Comparison of ENCODE assay signal across 26 cellular contexts in the genomic region with DNA sequence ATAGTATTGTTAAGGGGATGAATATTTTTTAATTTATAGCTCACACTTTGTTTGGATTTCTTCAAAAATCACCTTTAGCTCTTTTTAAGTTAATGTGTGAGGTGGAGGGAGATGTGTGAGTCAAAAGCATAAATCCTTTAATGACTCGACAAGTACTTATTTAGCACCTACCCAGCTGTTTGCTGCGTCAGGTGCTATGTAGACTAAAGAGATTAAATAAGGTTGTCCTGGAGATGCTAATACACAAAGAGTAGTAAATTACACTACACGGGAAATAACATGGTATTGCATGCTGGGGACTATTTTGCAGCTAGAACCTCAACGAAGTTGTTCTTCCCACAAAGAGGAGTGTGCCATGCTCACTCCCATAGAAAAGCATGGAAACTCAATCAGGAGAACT.
A peak's percentile ranks its signal among the peaks of the same experiment; 100 is the strongest.
DNase-seq lines count a peak whose midpoint lies in the region; ATAC-seq and TF ChIP-seq lines count a peak whose summit lies in the region.
"Had no signal": no experiment of that assay in that cellular context is flagged by ENCODE, and none has a peak within 500 bp of the region (broad histone marks: within the 10 kb centered on the region; RNA-seq: fewer than 3 reads in every experiment).

No MANE protein-coding gene starts in this region.

- H3K79me2 ChIP-seq in smooth muscle cell (ENCODE audit: low read depth) = no peaks in the 10 kb centered on the region

- DNase-seq in NCI-H82 treated with DMSO at 0.1 percent for 48 hours (lab: John Stamatoyannopoulos, UW; ENCODE audit: unreplicated experiment) = peak; percentile 14
- DNase-seq in retinal pigment epithelial cell (ENCODE audit: low read depth) = peak; percentile 76
- DNase-seq in smooth muscle cell (lab: John Stamatoyannopoulos, UW; ENCODE audit: unreplicated experiment) = no peak
- no peak for DNase-seq in COLO829 (ENCODE audit: low spot score)
- DNase-seq: activated CD8-positive, alpha-beta T cell treated with anti-CD3 and anti-CD28 coated beads, Interleukin-2, amount 10 ng/mL, durations not matched to agents 7 days and 5 days; activated naive CD4-positive, alpha-beta T cell treated with Interleukin-2 at 50 U/mL for 16 hours; activated T-cell treated with anti-CD3 and anti-CD28 coated beads, Interleukin-2, amount 50 U/mL, for 1 hour; CD8-positive, alpha-beta memory T cell; DMS79 treated with DMSO at 0.1 percent for 48 hours; heart left ventricle; left ventricle myocardium inferior; NCI-H1092; NCI-H2107; NCI-H510A treated with DMSO at 0.1 percent for 48 hours; ovary; PC-3; right cardiac atrium; SIG-M5; stomach; transverse colon had no signal

- TF ChIP-seq CTCF in retinal pigment epithelial cell (conservative IDR thresholded peaks at IDR 0.05; ENCODE audit: low read depth, low read length) = no peak
- TF ChIP-seq CTCF in smooth muscle cell (IDR thresholded peaks at IDR 0.05; ENCODE audit: borderline replicate concordance, insufficient read depth, poor library complexity, severe bottlenecking) = no peak

- H3K4me2 ChIP-seq in smooth muscle cell = no peak overlapping the region

- no peaks in the 10 kb centered on the region for H3K9me3 ChIP-seq in smooth muscle cell (replicated peaks; ENCODE audit: low read depth)
- H3K9me3 ChIP-seq: HAP-1, ovary, transverse colon had no signal

- H3K27ac ChIP-seq in smooth muscle cell (ENCODE audit: low read depth) = no peak overlapping the region
- H3K27ac ChIP-seq: cardiac muscle cell, heart left ventricle, left ventricle myocardium inferior, ovary, stomach, transverse colon had no signal

- H3K4me3 ChIP-seq in retinal pigment epithelial cell (ENCODE audit: low read length) (no peak overlapping the region), smooth muscle cell (no peak overlapping the region)
- H3K4me3 ChIP-seq: cardiac muscle cell, HAP-1, heart left ventricle, left ventricle myocardium inferior, ovary, stomach, transverse colon had no signal

- H3K9ac ChIP-seq in smooth muscle cell (ENCODE audit: low read depth) = no peak overlapping the region

- peaks cover 8% of the 10 kb centered on the region for H3K27me3 ChIP-seq in smooth muscle cell (ENCODE audit: low read depth)
- H3K27me3 ChIP-seq: cardiac muscle cell, ovary, stomach, transverse colon had no signal

- WGBS in smooth muscle cell (ENCODE audit: low lambda C conversion rate) = 79% methylated on average over 4 of the region's 4 CpGs

- H4K20me1 ChIP-seq in smooth muscle cell (ENCODE audit: low read depth) = no peaks in the 10 kb centered on the region

- H2AFZ ChIP-seq in smooth muscle cell (ENCODE audit: low read depth) = no peak overlapping the region

- ATAC-seq in GM19395 (IDR thresholded peaks at IDR 0.05; ENCODE audit: unreplicated experiment) (peak; percentile 54), HG03280 (IDR thresholded peaks at IDR 0.05; ENCODE audit: unreplicated experiment) (peak; percentile 70), GM21529 (IDR thresholded peaks at IDR 0.05; ENCODE audit: unreplicated experiment) (no peak)
- ATAC-seq: activated CD8-positive, alpha-beta T cell treated with anti-CD3 and anti-CD28 coated beads, Interleukin-2, amount 10 ng/mL, durations not matched to agents 7 days and 5 days; heart left ventricle; HepG2; PC-3; right cardiac atrium had no signal

- peaks cover 4% of the 10 kb centered on the region for H3K4me1 ChIP-seq in smooth muscle cell (ENCODE audit: low read depth)
- H3K4me1 ChIP-seq: HAP-1, heart left ventricle, left ventricle myocardium inferior, stomach, transverse colon had no signal

- H3K36me3 ChIP-seq in smooth muscle cell (ENCODE audit: low read depth) = no peaks in the 10 kb centered on the region
- H3K36me3 ChIP-seq: cardiac muscle cell, HAP-1, heart left ventricle, left ventricle myocardium inferior, ovary, stomach, transverse colon had no signal

- H3F3A ChIP-seq in smooth muscle cell (ENCODE audit: low read depth) = no peaks in the 10 kb centered on the region

Comparison
In these comparisons a context has a peak if more than half of its experiments do, and no peak if none do; other contexts are left out.
1. DNase-seq: peak in NCI-H82 treated with DMSO at 0.1 percent for 48 hours (single experiment) and retinal pigment epithelial cell (single experiment); none in smooth muscle cell (single experiment) and COLO829 (single experiment).